20 cellular contexts compared by ENCODE assay signal in the genomic region with DNA sequence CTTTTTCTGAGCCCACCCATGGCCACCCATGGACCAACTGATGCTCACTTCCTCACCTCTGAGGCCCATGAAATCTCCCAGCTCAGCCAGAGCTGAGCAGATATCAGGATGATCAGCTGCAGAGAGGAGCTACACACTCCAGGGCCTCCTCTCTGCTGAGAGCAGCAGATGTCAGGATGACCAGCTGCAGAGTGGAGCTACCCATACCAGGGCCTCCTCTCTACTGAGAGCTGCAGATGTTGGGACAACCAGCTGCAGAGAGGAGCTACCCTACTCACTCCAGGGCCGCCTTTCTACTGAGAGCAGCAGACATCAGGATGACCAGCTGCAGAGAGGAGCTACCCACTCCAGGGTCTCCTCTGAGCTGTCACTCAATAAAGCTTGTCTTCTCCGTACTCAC.
DNase-seq lines count a peak whose midpoint lies in the region; ATAC-seq, FAIRE-seq and TF ChIP-seq lines count a peak whose summit lies in the region.
"Had no signal": no experiment of that assay in that cellular context is flagged by ENCODE, and none has a peak within 500 bp of the region (broad histone marks: within the 10 kb centered on the region; RNA-seq: fewer than 3 reads in every experiment).

No MANE protein-coding gene starts in this region.

- 0% methylated on average over 2 of the region's 2 CpGs for WGBS in K562 (ENCODE audit: insufficient coverage, low coverage, missing lambda C conversion rate)
- no CpG with 5 or more reads among the region's 2 CpGs for WGBS in neuronal stem cell (ENCODE audit: extremely low coverage in 2 of 2, insufficient read length in 2 of 2, insufficient replicate concordance in 1 of 2), 2 donors

- H3K23ac ChIP-seq in neuronal stem cell (ENCODE audit: low read depth, low read length, poor library complexity) = no peak overlapping the region

- ATAC-seq in K562 (no peak; the same call in 2 of the 3 replicates), left ventricle myocardium superior (no peak)
- ATAC-seq in activated T-cell treated with anti-CD3 and anti-CD28 coated beads, Interleukin-2, amount 50 U/mL, for 72 hours (replicated peaks in 1 of 2) = no peak
- ATAC-seq: GM23338 had no signal

- TF ChIP-seq RAD21 in K562 (CRISPR knock-in tag; conservative IDR thresholded peaks at IDR 0.05 in 1 of 2, IDR thresholded peaks at IDR 0.05 in 1 of 2) = no peak

- FAIRE-seq in K562 (lab: Jason Lieb, UNC) = no peak
- FAIRE-seq: A204.1, D721Med, G401.6 had no signal

- no peak overlapping the region for H3K27ac ChIP-seq in K562 (ENCODE audit: extremely low read depth, low read depth, low read length)
- no peak overlapping the region for H3K27ac ChIP-seq in neuronal stem cell (replicated peaks; ENCODE audit: low read length)
- H3K27ac ChIP-seq: 22Rv1, BLaER1, C4-2B had no signal

- H2AK5ac ChIP-seq in neuronal stem cell (ENCODE audit: low read depth, low read length) = no peak overlapping the region

- H2AFZ ChIP-seq in K562 (ENCODE audit: low read depth, low read length) (no peak overlapping the region), neuronal stem cell (ENCODE audit: low read length) (no peak overlapping the region)
- H2AFZ ChIP-seq: GM23338 had no signal

- peaks cover 0 to 5% of the 10 kb centered on the region in 2 donors for H3K36me3 Mint-ChIP-seq in activated T-cell treated with anti-CD3 and anti-CD28 coated beads, Interleukin-2, amount 50 U/mL, for 72 hours (ENCODE audit: insufficient read depth in 2 of 2)

- no peaks in the 10 kb centered on the region for H3K27me3 Mint-ChIP-seq in activated T-cell treated with anti-CD3 and anti-CD28 coated beads, Interleukin-2, amount 50 U/mL, for 72 hours (ENCODE audit: low read depth)
- H3K27me3 Mint-ChIP-seq: CD4-positive, alpha-beta T cell had no signal

- no TSS peak for BruUV-seq in K562 (replicated peaks; lab: Mats Ljungman, UMichigan)

- no peak overlapping the region for H3K4ac ChIP-seq in neuronal stem cell (ENCODE audit: low read length)

- H3K9me1 ChIP-seq in K562 (ENCODE audit: control insufficient read depth, insufficient read depth, low read length) = no peaks in the 10 kb centered on the region

- H3K9me3 ChIP-seq in K562 (replicated peaks; ENCODE audit: control insufficient read depth, insufficient read depth, low read depth, low read length) (peaks cover 10% of the 10 kb centered on the region; the same call in 1 of the 2 replicates), neuronal stem cell (replicated peaks in 1 of 2; ENCODE audit: control insufficient read depth in 2 of 2, insufficient read depth in 1 of 2, low read depth in 1 of 2, low read length in 2 of 2) (peaks cover 6 to 11% of the 10 kb centered on the region in 2 donors)

- H3K79me2 ChIP-seq in K562 (ENCODE audit: control insufficient read depth, insufficient read depth, low read length) = no peaks in the 10 kb centered on the region

- H3K14ac ChIP-seq in neuronal stem cell (ENCODE audit: low read length) = peak overlapping the region; percentile 38

- TF ChIP-seq POLR2A in K562 (conservative IDR thresholded peaks at IDR 0.05) = no peak

- H3K9me3 Mint-ChIP-seq in activated T-cell treated with anti-CD3 and anti-CD28 coated beads, Interleukin-2, amount 50 U/mL, for 72 hours = no peaks in the 10 kb centered on the region
- H3K9me3 Mint-ChIP-seq: CD4-positive, alpha-beta T cell had no signal

- no peaks in the 10 kb centered on the region for H3K36me3 ChIP-seq in K562 (ENCODE audit: control insufficient read depth, insufficient read depth, low read length)
- H3K36me3 ChIP-seq in neuronal stem cell (replicated peaks in 1 of 2; ENCODE audit: control insufficient read depth in 2 of 2, insufficient read depth in 2 of 2, low read length in 2 of 2) = no peaks in the 10 kb centered on the region
- H3K36me3 ChIP-seq: BLaER1 had no signal

- TF ChIP-seq EP300 in K562 (IDR thresholded peaks at IDR 0.05; ENCODE audit: low read length) = no peak

- H3K18ac ChIP-seq in neuronal stem cell (ENCODE audit: low read length) = peak overlapping the region; percentile 11

- H4K20me1 ChIP-seq in K562 (replicated peaks; ENCODE audit: control insufficient read depth, insufficient read depth, low read length) = no peaks in the 10 kb centered on the region
- H4K20me1 ChIP-seq: BLaER1 had no signal

- peaks cover 0 to 3% of the 10 kb centered on the region in 2 experiments; a peak in 1 of 5 replicates for H3K27me3 ChIP-seq in K562 (ENCODE audit: control insufficient read depth in 2 of 2, insufficient read depth in 2 of 2, low read length in 2 of 2)
- peaks cover 0 to 1% (median 0%) of the 10 kb centered on the region in 3 experiments for H3K27me3 ChIP-seq in neuronal stem cell (ENCODE audit: control insufficient read depth in 3 of 3, insufficient read depth in 3 of 3, low read depth in 1 of 3, low read length in 3 of 3)
- H3K27me3 ChIP-seq: BLaER1 had no signal

- H2BK15ac ChIP-seq in neuronal stem cell (ENCODE audit: low read length) = no peak overlapping the region

- POLR2A ChIA-PET in K562 (lab: Yijun Ruan, JAX) = interaction anchor here (0.6 to 1.1 kb wide), 2 partner anchors 10 to 1592 kb away, joined by 4 read pairs; no protein-coding TSS in a partner anchor

- no peaks in the 10 kb centered on the region for H3K79me1 ChIP-seq in neuronal stem cell (ENCODE audit: low read depth, low read length)

- H3K4me3 ChIP-seq in K562 (no peak overlapping the region), neuronal stem cell (ENCODE audit: low read length in 2 of 2) (no peak overlapping the region)
- H3K4me3 ChIP-seq: BLaER1, GM23338 had no signal

- H4K8ac ChIP-seq in neuronal stem cell (ENCODE audit: low read depth, low read length) = no peak overlapping the region

- H2BK5ac ChIP-seq in neuronal stem cell (ENCODE audit: low read length) = no peak overlapping the region

- H3K9ac ChIP-seq in K562 (ENCODE audit: insufficient read depth in 1 of 2, low read depth in 2 of 2, low read length in 2 of 2) = no peak overlapping the region
- H3K9ac ChIP-seq in neuronal stem cell (ENCODE audit: low read depth, low read length, poor library complexity) = no peak overlapping the region
- H3K9ac ChIP-seq: BLaER1 had no signal

- H3K27ac Mint-ChIP-seq in activated T-cell treated with anti-CD3 and anti-CD28 coated beads, Interleukin-2, amount 50 U/mL, for 72 hours = no peak overlapping the region
- H3K27ac Mint-ChIP-seq: B cell; CD4-positive, alpha-beta T cell; CD8-positive, alpha-beta memory T cell; GM23338; H9 had no signal

- TF ChIP-seq CTCF in K562 (IDR thresholded peaks at IDR 0.05 in 2 of 3, conservative IDR thresholded peaks at IDR 0.05 in 1 of 3; ENCODE audit: insufficient read depth in 2 of 3, low read depth in 1 of 3, low read length in 3 of 3) = no peak

- CTCF ChIA-PET in K562 (lab: Yijun Ruan, JAX; ENCODE audit: low intra/inter-chr PET ratio) = no interaction called here

- no peaks in the 10 kb centered on the region for H3K4me1 Mint-ChIP-seq in activated T-cell treated with anti-CD3 and anti-CD28 coated beads, Interleukin-2, amount 50 U/mL, for 72 hours (ENCODE audit: low read depth)
- H3K4me1 Mint-ChIP-seq: B cell; CD8-positive, alpha-beta memory T cell; GM23338 had no signal

- intact Hi-C loops in K562 (cut with micrococcal nuclease) (no loop called here), left ventricle myocardium superior (cut with micrococcal nuclease) (no loop called here)

- DNase-seq in DMS53 (lab: John Stamatoyannopoulos, UW) = peak; percentile 31
- DNase-seq in DMS53 treated with DMSO at 0.1 percent for 48 hours (lab: John Stamatoyannopoulos, UW; ENCODE audit: unreplicated experiment) = no peak
- no peak for DNase-seq in K562 (ENCODE audit: extremely low read depth in 1 of 4, low spot score in 3 of 4)
- DNase-seq in neuronal stem cell (ENCODE audit: low spot score) = no peak
- no peak for DNase-seq in CD1c-positive myeloid dendritic cell (ENCODE audit: extremely low spot score)
- no peak for DNase-seq in activated T-cell treated with anti-CD3 and anti-CD28 coated beads, Interleukin-2, amount 50 U/mL, for 72 hours
- no peak for DNase-seq in left ventricle myocardium superior
- DNase-seq: CD4-positive, alpha-beta T cell; CD8-positive, alpha-beta memory T cell; DMS 273 treated with DMSO at 0.1 percent for 48 hours; DND-41; H9 had no signal

- H2BK120ac ChIP-seq in neuronal stem cell (ENCODE audit: low read depth, low read length) = no peak overlapping the region

- no peak overlapping the region for H3K4me3 Mint-ChIP-seq in activated T-cell treated with anti-CD3 and anti-CD28 coated beads, Interleukin-2, amount 50 U/mL, for 72 hours
- H3K4me3 Mint-ChIP-seq: B cell; CD4-positive, alpha-beta T cell; GM23338; H9 had no signal

- no peaks in the 10 kb centered on the region for H3K4me1 ChIP-seq in K562 (replicated peaks in 1 of 2; ENCODE audit: control insufficient read depth in 2 of 2, insufficient read depth in 2 of 2, low read length in 2 of 2)
- no peaks in the 10 kb centered on the region for H3K4me1 ChIP-seq in neuronal stem cell (ENCODE audit: control insufficient read depth in 2 of 2, insufficient read depth in 1 of 2, low read depth in 1 of 2, low read length in 2 of 2)
- H3K4me1 ChIP-seq: BLaER1 had no signal

- H4K91ac ChIP-seq in neuronal stem cell (ENCODE audit: low read depth, low read length, poor library complexity) = no peak overlapping the region

- H2BK12ac ChIP-seq in neuronal stem cell (ENCODE audit: low read length) = no peak overlapping the region

- H3K4me2 ChIP-seq in K562 (ENCODE audit: insufficient read depth, low read length) (no peak overlapping the region), neuronal stem cell (ENCODE audit: insufficient read depth, low read length, poor library complexity, severe bottlenecking) (no peak overlapping the region)
- H3K4me2 ChIP-seq: BLaER1, GM23338 had no signal

- in situ Hi-C loops in K562 (cut with MboI) = no loop called here
